ENCODE assay signal across 17 cellular contexts in the genomic region with DNA sequence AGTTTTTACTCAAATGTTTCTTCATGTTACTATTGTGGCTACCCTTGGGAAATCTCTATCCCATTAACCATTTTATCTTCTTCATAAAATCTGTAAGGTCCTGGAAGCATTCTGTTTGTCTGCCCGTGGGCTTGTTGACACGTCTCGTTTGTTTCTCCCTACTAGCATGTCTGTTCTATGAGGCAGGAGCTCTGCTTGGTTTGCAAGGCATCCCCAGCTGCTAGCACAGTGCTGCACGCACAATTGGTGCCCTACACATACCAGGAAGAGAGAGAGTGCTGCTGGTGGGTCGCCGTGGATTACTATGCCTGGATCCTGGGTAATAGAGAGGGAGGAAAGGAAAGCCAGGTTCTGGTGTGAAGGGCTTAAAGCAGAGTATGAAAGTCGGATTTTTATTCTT.
DNase-seq lines count a peak whose midpoint lies in the region; ATAC-seq and TF ChIP-seq lines count a peak whose summit lies in the region.
"Had no signal": no experiment of that assay in that cellular context is flagged by ENCODE, and none has a peak within 500 bp of the region (broad histone marks: within the 10 kb centered on the region; RNA-seq: fewer than 3 reads in every experiment).

No MANE protein-coding gene starts in this region.

- 93% methylated on average over 7 of the region's 7 CpGs for WGBS in mesenchymal stem cell

- H3K18ac ChIP-seq in mesenchymal stem cell (ENCODE audit: low read depth in 1 of 2, low read length in 2 of 2) = peak overlapping the region; percentile 69 to 70

- H2BK15ac ChIP-seq in mesenchymal stem cell (ENCODE audit: low read depth, poor library complexity, severe bottlenecking) = no peak overlapping the region

- H3K9me3 ChIP-seq in HEK293 (ENCODE audit: control insufficient read depth, insufficient read depth, low read depth, low read length) (no peaks in the 10 kb centered on the region), Panc1 (ENCODE audit: control insufficient read depth, insufficient read depth, low read depth, low read length) (no peaks in the 10 kb centered on the region), mesenchymal stem cell (ENCODE audit: control insufficient read depth, low read length) (no peaks in the 10 kb centered on the region), BE2C (no peaks in the 10 kb centered on the region)
- H3K9me3 ChIP-seq: HAP-1 had no signal

- H3K36me3 ChIP-seq in HEK293 (ENCODE audit: control insufficient read depth in 2 of 2, insufficient read depth in 1 of 2, low read length in 2 of 2) (no peaks in the 10 kb centered on the region), Panc1 (ENCODE audit: control insufficient read depth, insufficient read depth, low read length) (no peaks in the 10 kb centered on the region), mesenchymal stem cell (ENCODE audit: control insufficient read depth in 1 of 2, insufficient read depth in 2 of 2, low read depth in 1 of 2, low read length in 2 of 2) (no peaks in the 10 kb centered on the region), BE2C (no peaks in the 10 kb centered on the region)
- H3K36me3 ChIP-seq: BLaER1 treated with 17β-estradiol and CSF1 and Interleukin-3, amounts not matched to agents 10 nM and 100 nM; HAP-1 had no signal

- in situ Hi-C loops in Panc1 (cut with HindIII; ENCODE audit: low pct_unique_long_range_greater_than_20kb, low sequenced_read_pairs) = no loop called here

- H3K79me1 ChIP-seq in mesenchymal stem cell (replicated peaks; ENCODE audit: low read length, poor library complexity, severe bottlenecking) = no peaks in the 10 kb centered on the region

- H3K27me3 ChIP-seq in Panc1 (ENCODE audit: control insufficient read depth, insufficient read depth, low read length) (no peaks in the 10 kb centered on the region), mesenchymal stem cell (ENCODE audit: control insufficient read depth in 1 of 2, insufficient read depth in 1 of 2, low read length in 2 of 2) (peaks cover 0 to 31% of the 10 kb centered on the region in 2 experiments), BE2C (no peaks in the 10 kb centered on the region)
- H3K27me3 ChIP-seq: BLaER1 treated with 17β-estradiol and CSF1 and Interleukin-3, amounts not matched to agents 10 nM and 100 nM had no signal

- H3K9ac ChIP-seq in mesenchymal stem cell (ENCODE audit: low read length) = no peak overlapping the region
- H3K9ac ChIP-seq: BLaER1 treated with 17β-estradiol and CSF1 and Interleukin-3, amounts not matched to agents 10 nM and 100 nM; GM23248 had no signal

- no peak overlapping the region for H2AFZ ChIP-seq in mesenchymal stem cell (ENCODE audit: low read depth, low read length)
- H2AFZ ChIP-seq: GM23248 had no signal

- peak overlapping the region; percentile 70 to 80 for H2BK12ac ChIP-seq in mesenchymal stem cell (ENCODE audit: low read length in 2 of 2)

- no peak overlapping the region for H2BK5ac ChIP-seq in mesenchymal stem cell (ENCODE audit: low read depth, low read length, poor library complexity, severe bottlenecking)

- no peak overlapping the region for H3K23ac ChIP-seq in mesenchymal stem cell (ENCODE audit: low read length in 2 of 2)

- peak overlapping the region; percentile 21 to 84 for H3K4ac ChIP-seq in mesenchymal stem cell (ENCODE audit: low read depth in 1 of 2, low read length in 2 of 2)

- H4K8ac ChIP-seq in mesenchymal stem cell (ENCODE audit: low read length) = peak overlapping the region; percentile 7

- H3K14ac ChIP-seq in mesenchymal stem cell (ENCODE audit: low read length in 2 of 2) = no peak overlapping the region

- H3K36me3 Mint-ChIP-seq in osteocyte (ENCODE audit: unreplicated experiment) = no peaks in the 10 kb centered on the region
- H3K36me3 Mint-ChIP-seq: CD8-positive, alpha-beta T cell had no signal

- DNase-seq in Panc1 (ENCODE audit: low read depth, low spot score) = no peak
- no peak for DNase-seq in mesenchymal stem cell
- peak; percentile 68 for DNase-seq in osteocyte (ENCODE audit: extremely low spot score, unreplicated experiment)
- no peak for DNase-seq in BE2C
- DNase-seq in activated T-cell treated with anti-CD3 and anti-CD28 coated beads, Interleukin-2, amount 50 U/mL, for 48 hours = no peak
- no peak for DNase-seq in GM19238 (ENCODE audit: insufficient read length, low spot score)
- DNase-seq: 8988T; Calu3; CD8-positive, alpha-beta T cell; DMS79 treated with DMSO at 0.1 percent for 48 hours; GF-D8; GM23248 had no signal

- no peak overlapping the region for H2AK5ac ChIP-seq in mesenchymal stem cell (ENCODE audit: low read length, severe bottlenecking)

- H3K4me3 ChIP-seq in HEK293 (ENCODE audit: low read depth, low read length) (no peak overlapping the region), Panc1 (ENCODE audit: low read depth in 2 of 2, low read length in 2 of 2) (no peak overlapping the region), mesenchymal stem cell (ENCODE audit: insufficient read depth in 1 of 2, low read depth in 1 of 2, low read length in 2 of 2) (no peak overlapping the region), BE2C (ENCODE audit: low read depth, low read length) (no peak overlapping the region)
- H3K4me3 ChIP-seq: BLaER1 treated with 17β-estradiol and CSF1 and Interleukin-3, amounts not matched to agents 10 nM and 100 nM; GM23248; HAP-1 had no signal

- no TSS peak for BruUV-seq in Panc1 (replicated peaks; lab: Mats Ljungman, UMichigan)

- 0 out of 2 replicates have a peak, but pooled peaks have one; percentile 13 for ATAC-seq in Panc1
- no peak for ATAC-seq in HG03025 (IDR thresholded peaks at IDR 0.05; ENCODE audit: low FRiP score, unreplicated experiment)
- ATAC-seq: CD8-positive, alpha-beta T cell; HepG2 had no signal

- no peak overlapping the region for H3K27ac Mint-ChIP-seq in osteocyte (ENCODE audit: unreplicated experiment)
- H3K27ac Mint-ChIP-seq: CD8-positive, alpha-beta T cell had no signal

- H2BK120ac ChIP-seq in mesenchymal stem cell (ENCODE audit: low read depth, low read length) = no peak overlapping the region

- intact Hi-C loops in Panc1 (cut with micrococcal nuclease; ENCODE audit: unreplicated experiment) = no loop called here

- peaks cover 24% of the 10 kb centered on the region for H3K4me1 Mint-ChIP-seq in osteocyte (ENCODE audit: unreplicated experiment)

- H3K4me1 ChIP-seq in HEK293 (ENCODE audit: control insufficient read depth, insufficient read depth, low read length) (peaks cover 7% of the 10 kb centered on the region; the same call in 1 of the 2 replicates), Panc1 (ENCODE audit: control insufficient read depth, insufficient read depth, low read length) (peaks cover 17% of the 10 kb centered on the region), mesenchymal stem cell (ENCODE audit: control insufficient read depth, insufficient read depth, low read depth, low read length) (peaks cover 4% of the 10 kb centered on the region), BE2C (peaks cover 9% of the 10 kb centered on the region)
- H3K4me1 ChIP-seq: HAP-1 had no signal

- H3K4me3 Mint-ChIP-seq in osteocyte (ENCODE audit: unreplicated experiment) = no peak overlapping the region
- H3K4me3 Mint-ChIP-seq: CD8-positive, alpha-beta T cell had no signal

- no peak for TF ChIP-seq CTCF in HEK293 (tag by site-specific recombination; IDR thresholded peaks at IDR 0.05)
- no peak for TF ChIP-seq CTCF in Panc1 (IDR thresholded peaks at IDR 0.05)
- TF ChIP-seq CTCF in osteocyte (IDR thresholded peaks at IDR 0.05) = no peak
- no peak for TF ChIP-seq CTCF in BE2C (IDR thresholded peaks at IDR 0.05; ENCODE audit: low read depth, low read length)

- H3K27ac ChIP-seq in HEK293 (ENCODE audit: extremely low read depth, low read depth, low read length) (no peak overlapping the region), Panc1 (ENCODE audit: low read length) (peak overlapping the region; percentile 78), mesenchymal stem cell (ENCODE audit: low read length, poor library complexity, severe bottlenecking) (no peak overlapping the region)
- H3K27ac ChIP-seq: BLaER1 treated with 17β-estradiol and CSF1 and Interleukin-3, amounts not matched to agents 10 nM and 100 nM; GM23248 had no signal

- no peaks in the 10 kb centered on the region for H3K9me3 Mint-ChIP-seq in osteocyte (ENCODE audit: unreplicated experiment)
- H3K9me3 Mint-ChIP-seq: CD8-positive, alpha-beta T cell had no signal

- H3K27me3 Mint-ChIP-seq in osteocyte (ENCODE audit: unreplicated experiment) = no peaks in the 10 kb centered on the region

- POLR2A ChIA-PET in HEK293 (lab: Yijun Ruan, JAX) (no interaction called here), Panc1 (lab: Charles Lee) (no interaction called here)

- H4K91ac ChIP-seq in mesenchymal stem cell (ENCODE audit: low read length) = peak overlapping the region; percentile 57

- CTCF ChIA-PET in HEK293 (lab: Yijun Ruan, JAX) (no interaction called here), Panc1 (lab: Charles Lee) (no interaction called here)

- no peak overlapping the region for H3K4me2 ChIP-seq in mesenchymal stem cell (ENCODE audit: low read length, poor library complexity, severe bottlenecking)

TF ChIP-seq in HEK293, 187 proteins besides CTCF, POLR2A, EP300 and RAD21:
- no peak for TF ChIP-seq ZNF132 (tag by site-specific recombination; IDR thresholded peaks at IDR 0.05; ENCODE audit: borderline replicate concordance)
- TF ChIP-seq, protein P1, sequence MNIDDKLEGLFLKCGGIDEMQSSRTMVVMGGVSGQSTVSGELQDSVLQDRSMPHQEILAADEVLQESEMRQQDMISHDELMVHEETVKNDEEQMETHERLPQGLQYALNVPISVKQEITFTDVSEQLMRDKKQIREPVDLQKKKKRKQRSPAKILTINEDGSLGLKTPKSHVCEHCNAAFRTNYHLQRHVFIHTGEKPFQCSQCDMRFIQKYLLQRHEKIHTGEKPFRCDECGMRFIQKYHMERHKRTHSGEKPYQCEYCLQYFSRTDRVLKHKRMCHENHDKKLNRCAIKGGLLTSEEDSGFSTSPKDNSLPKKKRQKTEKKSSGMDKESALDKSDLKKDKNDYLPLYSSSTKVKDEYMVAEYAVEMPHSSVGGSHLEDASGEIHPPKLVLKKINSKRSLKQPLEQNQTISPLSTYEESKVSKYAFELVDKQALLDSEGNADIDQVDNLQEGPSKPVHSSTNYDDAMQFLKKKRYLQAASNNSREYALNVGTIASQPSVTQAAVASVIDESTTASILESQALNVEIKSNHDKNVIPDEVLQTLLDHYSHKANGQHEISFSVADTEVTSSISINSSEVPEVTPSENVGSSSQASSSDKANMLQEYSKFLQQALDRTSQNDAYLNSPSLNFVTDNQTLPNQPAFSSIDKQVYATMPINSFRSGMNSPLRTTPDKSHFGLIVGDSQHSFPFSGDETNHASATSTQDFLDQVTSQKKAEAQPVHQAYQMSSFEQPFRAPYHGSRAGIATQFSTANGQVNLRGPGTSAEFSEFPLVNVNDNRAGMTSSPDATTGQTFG (tag by site-specific recombination; IDR thresholded peaks at IDR 0.05; ENCODE audit: borderline replicate concordance) = no peak
- TF ChIP-seq ZBTB17 (tag by site-specific recombination; IDR thresholded peaks at IDR 0.05) = peak; percentile 32; the same call in 1 of the 2 replicates
